8 cellular contexts compared by ENCODE assay signal in the genomic region with DNA sequence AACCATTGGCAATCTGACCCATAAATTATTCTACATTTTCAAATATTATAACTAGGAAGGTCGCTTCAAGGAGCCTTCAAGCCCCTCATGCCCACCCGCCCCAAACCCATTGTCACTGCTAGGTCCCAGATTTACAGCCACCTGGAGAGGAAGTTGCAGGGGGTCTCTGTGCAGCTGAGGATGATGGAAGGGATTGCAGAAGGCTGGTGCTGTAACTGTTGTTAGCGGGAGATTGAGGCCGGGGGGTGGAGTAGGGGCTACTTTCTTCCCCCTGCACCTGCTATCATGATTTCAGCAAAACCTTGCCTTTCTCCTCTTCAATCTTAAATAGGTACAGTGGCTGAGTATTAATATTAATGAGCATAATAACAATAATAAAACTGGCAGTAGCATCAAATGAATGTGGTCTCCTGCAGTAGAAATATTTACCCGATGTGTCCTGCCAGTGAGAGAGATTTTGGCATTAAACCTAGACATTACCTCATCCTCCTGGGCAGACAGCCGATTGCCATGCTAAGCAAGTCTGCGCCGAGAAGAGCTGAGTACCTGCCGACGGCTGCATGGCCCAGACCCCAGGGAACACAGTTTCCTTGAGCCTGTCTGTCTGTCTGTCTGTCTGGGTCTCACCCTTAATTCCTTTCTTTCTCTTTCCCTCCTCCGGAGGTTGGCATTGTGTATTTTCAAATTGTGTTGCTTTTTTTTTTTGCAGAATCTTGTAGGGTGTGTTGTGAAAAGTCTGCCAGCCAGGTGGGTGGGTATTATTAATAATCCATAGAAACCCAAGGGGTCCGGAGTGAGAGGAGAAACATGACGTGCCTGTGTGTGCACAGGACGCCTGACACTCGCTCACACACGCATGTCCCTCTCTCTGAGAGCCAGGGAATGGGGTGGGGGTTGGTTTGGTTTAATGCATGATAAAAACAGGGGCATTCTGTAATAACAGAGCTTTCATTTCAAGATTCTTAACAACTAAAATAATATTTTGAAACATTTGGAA.
A peak's percentile ranks its signal among the peaks of the same experiment; 100 is the strongest.
DNase-seq lines count a peak whose midpoint lies in the region; ATAC-seq and TF ChIP-seq lines count a peak whose summit lies in the region.
"Had no signal": no experiment of that assay in that cellular context is flagged by ENCODE, and none has a peak within 500 bp of the region (broad histone marks: within the 10 kb centered on the region; RNA-seq: fewer than 3 reads in every experiment).

No MANE protein-coding gene starts in this region.

- H3K4me3 ChIP-seq in left ventricle myocardium inferior: peak overlapping the region; percentile 56
- H3K4me3 ChIP-seq in skeletal muscle cell (ENCODE audit: low read depth, low read length): no peak overlapping the region

- intact Hi-C loops in left ventricle myocardium inferior (cut with micrococcal nuclease): no loop called here

- no peaks in the 10 kb centered on the region for H3K9me3 ChIP-seq in left ventricle myocardium inferior (replicated peaks)

- H3K4me1 ChIP-seq in left ventricle myocardium inferior: peaks cover 44% of the 10 kb centered on the region

- peak overlapping the region; percentile 89 for H3K27ac ChIP-seq in left ventricle myocardium inferior (replicated peaks)
- H3K27ac ChIP-seq: neutrophil had no signal

- H3K36me3 ChIP-seq in left ventricle myocardium inferior: peaks cover 5% of the 10 kb centered on the region

- ATAC-seq in SK-N-SH treated with all-trans-retinoic acid at 6 μM for 48 hours (peak; percentile 90), HG02938 (IDR thresholded peaks at IDR 0.05; ENCODE audit: unreplicated experiment) (no peak)

- no peak for TF ChIP-seq CTCF in left ventricle myocardium inferior (IDR thresholded peaks at IDR 0.05; ENCODE audit: borderline replicate concordance)

- peak; percentile 34 for DNase-seq in HT1080 (ENCODE audit: low read depth)
- peak; percentile 49 for DNase-seq in left ventricle myocardium inferior
- peak; percentile 4 for DNase-seq in skeletal muscle cell (ENCODE audit: low read depth)
- DNase-seq in NCI-H524 (lab: John Stamatoyannopoulos, UW): no peak
- DNase-seq in activated naive CD4-positive, alpha-beta T cell treated with anti-CD3 and anti-CD28 coated beads, Interleukin-2, amount 50 U/mL, for 16 hours: no peak

- H3K27me3 ChIP-seq in left ventricle myocardium inferior (ENCODE audit: low read depth): no peaks in the 10 kb centered on the region

TF ChIP-seq in SK-N-SH treated with all-trans-retinoic acid at 6 μM for 48 hours, 23 proteins besides CTCF, POLR2A, EP300 and RAD21:
- no peak for TF ChIP-seq OSR1 (CRISPR knock-in tag; IDR thresholded peaks at IDR 0.05)
- no peak for TF ChIP-seq POU6F1 (CRISPR knock-in tag; IDR thresholded peaks at IDR 0.05; ENCODE audit: borderline replicate concordance, low read depth)
- TF ChIP-seq ZNF8 (CRISPR knock-in tag; IDR thresholded peaks at IDR 0.05): no peak
- no peak for TF ChIP-seq ZNF70 (CRISPR knock-in tag; IDR thresholded peaks at IDR 0.05)
- TF ChIP-seq PATZ1 (CRISPR knock-in tag; IDR thresholded peaks at IDR 0.05; ENCODE audit: borderline replicate concordance): no peak
- no peak for TF ChIP-seq PPARA (CRISPR knock-in tag; IDR thresholded peaks at IDR 0.05; ENCODE audit: borderline replicate concordance)
- TF ChIP-seq GLIS3 (CRISPR knock-in tag; IDR thresholded peaks at IDR 0.05): no peak
- TF ChIP-seq TOX (CRISPR knock-in tag; IDR thresholded peaks at IDR 0.05; ENCODE audit: borderline replicate concordance): no peak
- TF ChIP-seq ESRRG (CRISPR knock-in tag; IDR thresholded peaks at IDR 0.05): no peak
- no peak for TF ChIP-seq SNAI2 (CRISPR knock-in tag; IDR thresholded peaks at IDR 0.05)
- no peak for TF ChIP-seq RARB (CRISPR knock-in tag; IDR thresholded peaks at IDR 0.05)
- no peak for TF ChIP-seq ZC3H10 (CRISPR knock-in tag; IDR thresholded peaks at IDR 0.05)
- TF ChIP-seq ZNF565 (CRISPR knock-in tag; conservative IDR thresholded peaks at IDR 0.05; ENCODE audit: low read depth): no peak
- TF ChIP-seq, protein P1, sequence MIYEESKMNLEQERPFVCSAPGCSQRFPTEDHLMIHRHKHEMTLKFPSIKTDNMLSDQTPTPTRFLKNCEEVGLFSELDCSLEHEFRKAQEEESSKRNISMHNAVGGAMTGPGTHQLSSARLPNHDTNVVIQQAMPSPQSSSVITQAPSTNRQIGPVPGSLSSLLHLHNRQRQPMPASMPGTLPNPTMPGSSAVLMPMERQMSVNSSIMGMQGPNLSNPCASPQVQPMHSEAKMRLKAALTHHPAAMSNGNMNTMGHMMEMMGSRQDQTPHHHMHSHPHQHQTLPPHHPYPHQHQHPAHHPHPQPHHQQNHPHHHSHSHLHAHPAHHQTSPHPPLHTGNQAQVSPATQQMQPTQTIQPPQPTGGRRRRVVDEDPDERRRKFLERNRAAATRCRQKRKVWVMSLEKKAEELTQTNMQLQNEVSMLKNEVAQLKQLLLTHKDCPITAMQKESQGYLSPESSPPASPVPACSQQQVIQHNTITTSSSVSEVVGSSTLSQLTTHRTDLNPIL (CRISPR knock-in tag; IDR thresholded peaks at IDR 0.05; ENCODE audit: low read depth): peak; percentile 17; the same call in 1 of the 2 replicates
- TF ChIP-seq ZFP30 (CRISPR knock-in tag; IDR thresholded peaks at IDR 0.05): no peak
- TF ChIP-seq ISL1 (CRISPR knock-in tag; IDR thresholded peaks at IDR 0.05): peak; percentile 59

Comparison
In these comparisons a context has a peak if more than half of its experiments do, and no peak if none do; other contexts are left out.
1. DNase-seq: peak in HT1080 (single experiment), left ventricle myocardium inferior (single experiment) and skeletal muscle cell (single experiment); none in NCI-H524 (0 of 2) and activated naive CD4-positive, alpha-beta T cell treated with anti-CD3 and anti-CD28 coated beads, Interleukin-2, amount 50 U/mL, for 16 hours (single experiment).